Comparison of ENCODE assay signal across 9 cellular contexts in the genomic region with DNA sequence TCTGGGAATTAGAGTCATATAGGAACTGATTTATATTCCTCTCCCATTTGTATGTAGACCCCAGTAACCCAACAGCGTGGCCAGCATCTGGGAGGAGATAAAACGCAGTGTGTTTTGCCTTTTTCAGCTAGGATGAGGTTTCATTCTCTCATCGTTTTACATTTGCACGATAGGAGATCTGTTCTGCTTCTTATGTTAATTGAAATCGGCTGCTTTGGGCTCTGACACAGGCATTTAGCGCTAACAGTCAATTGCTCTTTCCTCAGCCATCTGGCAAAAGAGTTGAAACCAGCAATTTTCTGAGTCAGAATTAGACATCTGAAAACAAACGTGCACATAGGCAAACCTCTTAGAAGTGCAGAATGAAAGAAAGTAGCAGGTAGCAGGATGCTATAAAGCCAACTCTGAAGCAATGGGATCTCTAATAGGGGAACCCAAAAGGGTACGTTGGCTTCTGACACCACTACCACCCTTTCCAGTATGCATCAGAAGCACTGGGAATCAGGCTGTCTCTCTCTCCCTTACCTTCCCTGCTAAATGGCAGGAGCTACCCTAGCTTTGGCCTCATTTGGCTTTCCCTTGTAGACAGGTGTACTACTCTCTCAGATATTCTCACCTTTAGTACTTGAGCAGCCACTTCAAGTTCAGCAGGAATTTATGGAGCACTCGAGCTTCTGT.
A peak's percentile ranks its signal among the peaks of the same experiment; 100 is the strongest.
DNase-seq lines count a peak whose midpoint lies in the region; ATAC-seq and TF ChIP-seq lines count a peak whose summit lies in the region.
"Had no signal": no experiment of that assay in that cellular context is flagged by ENCODE, and none has a peak within 500 bp of the region (broad histone marks: within the 10 kb centered on the region; RNA-seq: fewer than 3 reads in every experiment).

No MANE protein-coding gene starts in this region.

- no peaks in the 10 kb centered on the region for H3K79me2 ChIP-seq in neural cell (replicated peaks; ENCODE audit: insufficient read depth, low read length)

- peak; percentile 22 for TF ChIP-seq EP300 in neural cell (conservative IDR thresholded peaks at IDR 0.05; ENCODE audit: poor library complexity, severe bottlenecking)

- H3K27me3 ChIP-seq in WERI-Rb-1 (ENCODE audit: insufficient read depth, low read depth, severe bottlenecking), result no peaks in the 10 kb centered on the region
- no peaks in the 10 kb centered on the region for H3K27me3 ChIP-seq in neural cell (ENCODE audit: insufficient read depth, low read depth, low read length)

- no peaks in the 10 kb centered on the region for H4K20me1 ChIP-seq in neural cell (ENCODE audit: insufficient read depth)

- ATAC-seq in GM18858 (IDR thresholded peaks at IDR 0.05; ENCODE audit: unreplicated experiment) (no peak), GM21381 (IDR thresholded peaks at IDR 0.05; ENCODE audit: unreplicated experiment) (no peak)

- H3F3A ChIP-seq in neural cell (ENCODE audit: insufficient read depth, low read length, poor library complexity, severe bottlenecking), result peaks cover 9% of the 10 kb centered on the region

- peak; percentile 21 for TF ChIP-seq RAD21 in neural cell (conservative IDR thresholded peaks at IDR 0.05)

- peak overlapping the region; percentile 36 for H3K9ac ChIP-seq in neural cell (ENCODE audit: low read length)

- H3K27ac ChIP-seq in WERI-Rb-1 (peak overlapping the region; percentile 89), neural cell (ENCODE audit: low read length) (peak overlapping the region; percentile 69)

- H3K4me2 ChIP-seq in neural cell (ENCODE audit: low read length), result peak overlapping the region; percentile 17

- H3K9me2 ChIP-seq in neural cell (ENCODE audit: insufficient read depth, low read length), result no peaks in the 10 kb centered on the region

- H3K9me3 ChIP-seq in WERI-Rb-1 (ENCODE audit: severe bottlenecking), result no peaks in the 10 kb centered on the region
- no peaks in the 10 kb centered on the region for H3K9me3 ChIP-seq in neural cell (ENCODE audit: low read length)

- H3K36me3 ChIP-seq in WERI-Rb-1 (no peaks in the 10 kb centered on the region), neural cell (ENCODE audit: insufficient read depth, low read length) (no peaks in the 10 kb centered on the region)

- peak; percentile 19 for DNase-seq in ELF-1 (ENCODE audit: low read depth, low spot score)
- peak; percentile 64 for DNase-seq in HS-5 (ENCODE audit: low read depth)
- DNase-seq in WERI-Rb-1, result peak; percentile 67
- DNase-seq in RKO (ENCODE audit: low spot score), result no peak
- no peak for DNase-seq in occipital lobe (lab: John Stamatoyannopoulos, UW)
- DNase-seq: stimulated activated naive CD4-positive, alpha-beta T cell treated with Interleukin-2 at 50 U/mL for 16 hours had no signal

- no peak overlapping the region for H2AFZ ChIP-seq in neural cell (ENCODE audit: low read depth, low read length)

- peak overlapping the region; percentile 18 for H3K4me3 ChIP-seq in WERI-Rb-1 (ENCODE audit: low read depth, low read length)
- H3K4me3 ChIP-seq in neural cell (ENCODE audit: low read length), result peak overlapping the region; percentile 41

- no peak for TF ChIP-seq CTCF in WERI-Rb-1 (IDR thresholded peaks at IDR 0.05; ENCODE audit: low read depth, low read length)
- no peak for TF ChIP-seq CTCF in neural cell (IDR thresholded peaks at IDR 0.05; ENCODE audit: poor library complexity, severe bottlenecking)

TF ChIP-seq in neural cell, 6 proteins besides CTCF, POLR2A, EP300 and RAD21:
- TF ChIP-seq EZH2 (IDR thresholded peaks at IDR 0.05; ENCODE audit: borderline replicate concordance, insufficient read depth, low read length, poor library complexity, severe bottlenecking), result no peak
- TF ChIP-seq, protein P1, sequence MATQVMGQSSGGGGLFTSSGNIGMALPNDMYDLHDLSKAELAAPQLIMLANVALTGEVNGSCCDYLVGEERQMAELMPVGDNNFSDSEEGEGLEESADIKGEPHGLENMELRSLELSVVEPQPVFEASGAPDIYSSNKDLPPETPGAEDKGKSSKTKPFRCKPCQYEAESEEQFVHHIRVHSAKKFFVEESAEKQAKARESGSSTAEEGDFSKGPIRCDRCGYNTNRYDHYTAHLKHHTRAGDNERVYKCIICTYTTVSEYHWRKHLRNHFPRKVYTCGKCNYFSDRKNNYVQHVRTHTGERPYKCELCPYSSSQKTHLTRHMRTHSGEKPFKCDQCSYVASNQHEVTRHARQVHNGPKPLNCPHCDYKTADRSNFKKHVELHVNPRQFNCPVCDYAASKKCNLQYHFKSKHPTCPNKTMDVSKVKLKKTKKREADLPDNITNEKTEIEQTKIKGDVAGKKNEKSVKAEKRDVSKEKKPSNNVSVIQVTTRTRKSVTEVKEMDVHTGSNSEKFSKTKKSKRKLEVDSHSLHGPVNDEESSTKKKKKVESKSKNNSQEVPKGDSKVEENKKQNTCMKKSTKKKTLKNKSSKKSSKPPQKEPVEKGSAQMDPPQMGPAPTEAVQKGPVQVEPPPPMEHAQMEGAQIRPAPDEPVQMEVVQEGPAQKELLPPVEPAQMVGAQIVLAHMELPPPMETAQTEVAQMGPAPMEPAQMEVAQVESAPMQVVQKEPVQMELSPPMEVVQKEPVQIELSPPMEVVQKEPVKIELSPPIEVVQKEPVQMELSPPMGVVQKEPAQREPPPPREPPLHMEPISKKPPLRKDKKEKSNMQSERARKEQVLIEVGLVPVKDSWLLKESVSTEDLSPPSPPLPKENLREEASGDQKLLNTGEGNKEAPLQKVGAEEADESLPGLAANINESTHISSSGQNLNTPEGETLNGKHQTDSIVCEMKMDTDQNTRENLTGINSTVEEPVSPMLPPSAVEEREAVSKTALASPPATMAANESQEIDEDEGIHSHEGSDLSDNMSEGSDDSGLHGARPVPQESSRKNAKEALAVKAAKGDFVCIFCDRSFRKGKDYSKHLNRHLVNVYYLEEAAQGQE (IDR thresholded peaks at IDR 0.05; ENCODE audit: borderline replicate concordance), result no peak
- peak; percentile 35 for TF ChIP-seq SMC3 (conservative IDR thresholded peaks at IDR 0.05; ENCODE audit: poor library complexity)
- TF ChIP-seq TAF1 (IDR thresholded peaks at IDR 0.05; ENCODE audit: low read depth), result no peak
- TF ChIP-seq MXI1 (conservative IDR thresholded peaks at IDR 0.05; ENCODE audit: poor library complexity, severe bottlenecking), result no peak

Comparison
In these comparisons a context has a peak if more than half of its experiments do, and no peak if none do; other contexts are left out.
1. DNase-seq: peak in ELF-1 (single experiment), HS-5 (single experiment) and WERI-Rb-1 (single experiment); none in RKO (single experiment) and occipital lobe (single experiment).